In genomic region chr7:101553018-101553770, GRCh38 we compare ENCODE assay signal across 17 cellular contexts.
DNase-seq lines count a peak whose midpoint lies in the region; ATAC-seq and TF ChIP-seq lines count a peak whose summit lies in the region.
"Had no signal": no experiment of that assay in that cellular context is flagged by ENCODE, and none has a peak within 500 bp of the region (broad histone marks: within the 10 kb centered on the region; RNA-seq: fewer than 3 reads in every experiment).

No MANE protein-coding gene starts in this region.

- in situ Hi-C loops in GM13976 (cut with MboI; ENCODE audit: low sequenced_read_pairs, unreplicated experiment), result no loop called here

- H2AFZ ChIP-seq in GM23338, result no peak overlapping the region

- DNase-seq in CD14-positive monocyte (ENCODE audit: low spot score) (peak; percentile 43), GM13976 (ENCODE audit: low spot score) (peak; percentile 21), coronary artery (ENCODE audit: low spot score) (peak; percentile 64), spleen (peak; percentile 66), GDM1 (lab: John Stamatoyannopoulos, UW) (no peak), NCI-H2081 treated with DMSO at 0.1 percent for 48 hours (lab: John Stamatoyannopoulos, UW) (no peak), GM23338 (ENCODE audit: low spot score) (no peak)
- DNase-seq: activated naive CD4-positive, alpha-beta T cell treated with anti-CD3 and anti-CD28 coated beads, Interleukin-2, amount 50 U/mL, for 16 hours; anterior cingulate cortex; caudate nucleus; NCI-H1417; NCI-H2107; NCI-H510A had no signal

- TF ChIP-seq POLR2A in spleen (IDR thresholded peaks at IDR 0.05), result no peak

- WGBS in spleen, 5 donors, result 85 to 94% (median 88%) methylated on average over 15 to 23 of the region's 23 CpGs

- H3K36me3 ChIP-seq in spleen, result no peaks in the 10 kb centered on the region
- H3K36me3 ChIP-seq in GM23338 (ENCODE audit: insufficient read depth), result no peaks in the 10 kb centered on the region
- H3K36me3 ChIP-seq: left lung had no signal

- H3K9me3 Mint-ChIP-seq in CD14-positive monocyte, result no peaks in the 10 kb centered on the region
- H3K9me3 Mint-ChIP-seq in GM23338, result no peaks in the 10 kb centered on the region
- H3K9me3 Mint-ChIP-seq: nephron had no signal

- no peaks in the 10 kb centered on the region for H3K36me3 Mint-ChIP-seq in CD14-positive monocyte
- peaks cover 8% of the 10 kb centered on the region; the same call in 1 of the 3 replicates for H3K36me3 Mint-ChIP-seq in GM23338 (ENCODE audit: low read depth)

- no peaks in the 10 kb centered on the region; the same call in 1 of the 2 replicates for H4K20me1 ChIP-seq in GM23338 (replicated peaks; ENCODE audit: insufficient read depth)

- no peak for ATAC-seq in GM23338
- ATAC-seq: left lung had no signal

- peak overlapping the region in 1 of 2 donors; percentile 40 for H3K4me3 Mint-ChIP-seq in CD14-positive monocyte
- no peak overlapping the region for H3K4me3 Mint-ChIP-seq in GM23338
- H3K4me3 Mint-ChIP-seq: nephron had no signal

- peaks cover 1% of the 10 kb centered on the region for H3K4me1 Mint-ChIP-seq in CD14-positive monocyte
- no peaks in the 10 kb centered on the region for H3K4me1 Mint-ChIP-seq in GM23338
- H3K4me1 Mint-ChIP-seq: nephron had no signal

- H3K79me2 ChIP-seq in GM23338 (replicated peaks; ENCODE audit: insufficient read depth), result no peaks in the 10 kb centered on the region

- H3K27me3 ChIP-seq in spleen (replicated peaks in 1 of 7), result peaks cover 0 to 6% (median 0%) of the 10 kb centered on the region in 7 donors
- no peaks in the 10 kb centered on the region for H3K27me3 ChIP-seq in GM23338 (ENCODE audit: insufficient read depth)
- H3K27me3 ChIP-seq: dorsolateral prefrontal cortex had no signal

- H3K4me3 ChIP-seq in coronary artery, result no peak overlapping the region
- no peak overlapping the region for H3K4me3 ChIP-seq in spleen
- no peak overlapping the region for H3K4me3 ChIP-seq in GM23338
- H3K4me3 ChIP-seq: dorsolateral prefrontal cortex, left lung had no signal

- H3F3A ChIP-seq in GM23338 (replicated peaks; ENCODE audit: low read depth), result no peaks in the 10 kb centered on the region

- H3K4me1 ChIP-seq in spleen, result no peaks in the 10 kb centered on the region
- no peaks in the 10 kb centered on the region for H3K4me1 ChIP-seq in GM23338 (ENCODE audit: insufficient read depth)
- H3K4me1 ChIP-seq: left lung had no signal

- H3K9me3 ChIP-seq in spleen, result no peaks in the 10 kb centered on the region
- H3K9me3 ChIP-seq: left lung had no signal

- no peak overlapping the region for H3K27ac Mint-ChIP-seq in CD14-positive monocyte
- no peak overlapping the region; the same call in 1 of the 2 replicates for H3K27ac Mint-ChIP-seq in GM23338
- H3K27ac Mint-ChIP-seq: nephron, progenitor cell of endocrine pancreas had no signal

- H3K4me2 ChIP-seq in GM23338, result no peak overlapping the region

- H3K27me3 Mint-ChIP-seq in CD14-positive monocyte (ENCODE audit: low read depth in 3 of 3) (peaks cover 0 to 6% (median 4%) of the 10 kb centered on the region in 3 donors), GM23338 (ENCODE audit: insufficient read depth, low read depth, poor library complexity) (peaks cover 1% of the 10 kb centered on the region)
- H3K27me3 Mint-ChIP-seq: progenitor cell of endocrine pancreas had no signal

- H3K27ac ChIP-seq in coronary artery (no peak overlapping the region), spleen (no peak overlapping the region), GM23338 (ENCODE audit: low read depth) (no peak overlapping the region)
- H3K27ac ChIP-seq: dorsolateral prefrontal cortex, left lung had no signal

- no peaks in the 10 kb centered on the region for H3K9me2 ChIP-seq in GM23338 (ENCODE audit: insufficient read depth)

- intact Hi-C loops in CD14-positive monocyte (cut with micrococcal nuclease) (no loop called here), spleen (cut with DNase I; ENCODE audit: low total_unique reads) (no loop called here)

- no peak for TF ChIP-seq CTCF in CD14-positive monocyte (IDR thresholded peaks at IDR 0.05)
- no peak for TF ChIP-seq CTCF in GM13976 (IDR thresholded peaks at IDR 0.05; ENCODE audit: borderline replicate concordance, control extremely low read depth, extremely low read depth, insufficient read depth, missing control alignments)
- no peak for TF ChIP-seq CTCF in coronary artery (IDR thresholded peaks at IDR 0.05)
- no peak for TF ChIP-seq CTCF in spleen (IDR thresholded peaks at IDR 0.05 in 8 of 11, conservative IDR thresholded peaks at IDR 0.05 in 3 of 11)
- TF ChIP-seq CTCF in GM23338 (conservative IDR thresholded peaks at IDR 0.05; ENCODE audit: low read depth in 2 of 2), result no peak

TF ChIP-seq in GM23338, 12 proteins besides CTCF, POLR2A, EP300 and RAD21 (continues in another document):
- TF ChIP-seq STAT1 (IDR thresholded peaks at IDR 0.05; ENCODE audit: unreplicated experiment) (no peak), EZH2phosphoT487 (IDR thresholded peaks at IDR 0.05; ENCODE audit: unreplicated experiment) (no peak), JUNB (IDR thresholded peaks at IDR 0.05; ENCODE audit: unreplicated experiment) (no peak), EZH2 (IDR thresholded peaks at IDR 0.05; ENCODE audit: low read depth, unreplicated experiment) (no peak), ZNF114 (CRISPR knock-in tag; IDR thresholded peaks at IDR 0.05) (no peak)
- TF ChIP-seq, protein P1, sequence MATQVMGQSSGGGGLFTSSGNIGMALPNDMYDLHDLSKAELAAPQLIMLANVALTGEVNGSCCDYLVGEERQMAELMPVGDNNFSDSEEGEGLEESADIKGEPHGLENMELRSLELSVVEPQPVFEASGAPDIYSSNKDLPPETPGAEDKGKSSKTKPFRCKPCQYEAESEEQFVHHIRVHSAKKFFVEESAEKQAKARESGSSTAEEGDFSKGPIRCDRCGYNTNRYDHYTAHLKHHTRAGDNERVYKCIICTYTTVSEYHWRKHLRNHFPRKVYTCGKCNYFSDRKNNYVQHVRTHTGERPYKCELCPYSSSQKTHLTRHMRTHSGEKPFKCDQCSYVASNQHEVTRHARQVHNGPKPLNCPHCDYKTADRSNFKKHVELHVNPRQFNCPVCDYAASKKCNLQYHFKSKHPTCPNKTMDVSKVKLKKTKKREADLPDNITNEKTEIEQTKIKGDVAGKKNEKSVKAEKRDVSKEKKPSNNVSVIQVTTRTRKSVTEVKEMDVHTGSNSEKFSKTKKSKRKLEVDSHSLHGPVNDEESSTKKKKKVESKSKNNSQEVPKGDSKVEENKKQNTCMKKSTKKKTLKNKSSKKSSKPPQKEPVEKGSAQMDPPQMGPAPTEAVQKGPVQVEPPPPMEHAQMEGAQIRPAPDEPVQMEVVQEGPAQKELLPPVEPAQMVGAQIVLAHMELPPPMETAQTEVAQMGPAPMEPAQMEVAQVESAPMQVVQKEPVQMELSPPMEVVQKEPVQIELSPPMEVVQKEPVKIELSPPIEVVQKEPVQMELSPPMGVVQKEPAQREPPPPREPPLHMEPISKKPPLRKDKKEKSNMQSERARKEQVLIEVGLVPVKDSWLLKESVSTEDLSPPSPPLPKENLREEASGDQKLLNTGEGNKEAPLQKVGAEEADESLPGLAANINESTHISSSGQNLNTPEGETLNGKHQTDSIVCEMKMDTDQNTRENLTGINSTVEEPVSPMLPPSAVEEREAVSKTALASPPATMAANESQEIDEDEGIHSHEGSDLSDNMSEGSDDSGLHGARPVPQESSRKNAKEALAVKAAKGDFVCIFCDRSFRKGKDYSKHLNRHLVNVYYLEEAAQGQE (IDR thresholded peaks at IDR 0.05; ENCODE audit: unreplicated experiment), result no peak

Comparison
In these comparisons a context has a peak if more than half of its experiments do, and no peak if none do; other contexts are left out.
1. DNase-seq: peak in CD14-positive monocyte (single experiment), GM13976 (single experiment), coronary artery (single experiment) and spleen (single experiment); none in GDM1 (single experiment), NCI-H2081 treated with DMSO at 0.1 percent for 48 hours (single experiment) and GM23338 (single experiment).